Comparison of ENCODE assay signal across 1 cellular context in genomic region chr4:163544407-163545038, GRCh38.
TF ChIP-seq lines count a peak whose summit lies in the region.

No MANE protein-coding gene starts in this region.

TF ChIP-seq in GM23338, 12 proteins besides CTCF, POLR2A, EP300 and RAD21 (continued from another document):
- no peak for TF ChIP-seq ZNF331 (CRISPR knock-in tag; IDR thresholded peaks at IDR 0.05; ENCODE audit: low read depth)
- TF ChIP-seq JUNB (IDR thresholded peaks at IDR 0.05; ENCODE audit: unreplicated experiment), result no peak
